24 cellular contexts compared by ENCODE assay signal in genomic region chr19:5895890-5896289, GRCh38. TPM values are rescaled to one million over a fixed set of nuclear protein-coding genes. Genes with fewer than 3 reads are reported as not detected.
DNase-seq lines count a peak whose midpoint lies in the region; ATAC-seq and TF ChIP-seq lines count a peak whose summit lies in the region.
"Had no signal": no experiment of that assay in that cellular context is flagged by ENCODE, and none has a peak within 500 bp of the region (broad histone marks: within the 10 kb centered on the region; RNA-seq: fewer than 3 reads in every experiment).

No MANE protein-coding gene starts in this region.

- H3K79me1 ChIP-seq in neuronal stem cell (ENCODE audit: low read depth, low read length), result peaks cover 10% of the 10 kb centered on the region

- H3K27ac ChIP-seq in cardiac muscle cell (peak overlapping the region; percentile 86), HEK293 (ENCODE audit: extremely low read depth, low read depth, low read length) (no peak overlapping the region), adrenal gland (peak overlapping the region; percentile 69 to 98 (median 75)), neuronal stem cell (replicated peaks; ENCODE audit: low read length) (no peak overlapping the region)

- H3K36me3 ChIP-seq in cardiac muscle cell, result peaks cover 10% of the 10 kb centered on the region
- H3K36me3 ChIP-seq in HEK293 (ENCODE audit: control insufficient read depth in 2 of 2, insufficient read depth in 1 of 2, low read length in 2 of 2), result peaks cover 0 to 42% of the 10 kb centered on the region in 2 experiments; a peak in 2 of 3 replicates
- H3K36me3 ChIP-seq in adrenal gland (replicated peaks in 1 of 2), result peaks cover 0 to 25% of the 10 kb centered on the region in 2 donors
- peaks cover 19 to 27% of the 10 kb centered on the region in 2 donors for H3K36me3 ChIP-seq in neuronal stem cell (replicated peaks in 1 of 2; ENCODE audit: control insufficient read depth in 2 of 2, insufficient read depth in 2 of 2, low read length in 2 of 2)

- peaks cover 27% of the 10 kb centered on the region for H3K4me1 ChIP-seq in cardiac muscle cell (ENCODE audit: low read depth)
- H3K4me1 ChIP-seq in HEK293 (ENCODE audit: control insufficient read depth, insufficient read depth, low read length), result no peaks in the 10 kb centered on the region; the same call in 1 of the 2 replicates
- peaks cover 19 to 48% of the 10 kb centered on the region in 2 donors for H3K4me1 ChIP-seq in adrenal gland (replicated peaks in 1 of 2)
- H3K4me1 ChIP-seq in neuronal stem cell (ENCODE audit: control insufficient read depth in 2 of 2, insufficient read depth in 1 of 2, low read depth in 1 of 2, low read length in 2 of 2), result peaks cover 3 to 5% of the 10 kb centered on the region in 2 donors

- H2BK15ac ChIP-seq in neuronal stem cell (ENCODE audit: low read length), result no peak overlapping the region

- DNase-seq in cardiac muscle cell (ENCODE audit: low read depth in 1 of 2, low spot score in 1 of 2) (no peak), cardiac septum (ENCODE audit: low spot score) (no peak), adrenal gland (peak; percentile 78 to 89 (median 83)), neuronal stem cell (ENCODE audit: low spot score) (no peak)
- DNase-seq: DMS153; DND-41; HCEC 1CT; NCI-H2029; NCI-H446 treated with DMSO at 0.1 percent for 48 hours; NCI-H526; NCI-H82; NK-92 treated with Interleukin-12 subunit alpha and Interleukin-12 subunit beta, amount 100 ng/mL, for 24 hours; PC-3; SHP77 had no signal

- H3K4me3 ChIP-seq in cardiac muscle cell, result no peak overlapping the region
- H3K4me3 ChIP-seq in HEK293 (ENCODE audit: low read depth, low read length), result no peak overlapping the region
- no peak overlapping the region for H3K4me3 ChIP-seq in adrenal gland
- no peak overlapping the region for H3K4me3 ChIP-seq in neuronal stem cell (ENCODE audit: low read length in 2 of 2)

- POLR2A ChIA-PET in HEK293 (lab: Yijun Ruan, JAX), result no interaction called here

- no peak overlapping the region for H2BK12ac ChIP-seq in neuronal stem cell (ENCODE audit: low read length)

- H2AK5ac ChIP-seq in neuronal stem cell (ENCODE audit: low read depth, low read length), result no peak overlapping the region

- no peak overlapping the region for H3K9ac ChIP-seq in neuronal stem cell (ENCODE audit: low read depth, low read length, poor library complexity)

- H3K18ac ChIP-seq in neuronal stem cell (ENCODE audit: low read length), result no peak overlapping the region

- WGBS in adrenal gland, 4 donors, result 39 to 71% (median 54%) methylated on average over 5 to 8 of the region's 8 CpGs
- WGBS in neuronal stem cell (ENCODE audit: extremely low coverage in 2 of 2, insufficient read length in 2 of 2, insufficient replicate concordance in 1 of 2), 2 donors, result no CpG with 5 or more reads among the region's 8 CpGs

- H3K9me3 ChIP-seq in cardiac muscle cell (ENCODE audit: low read depth) (no peaks in the 10 kb centered on the region), HEK293 (ENCODE audit: control insufficient read depth, insufficient read depth, low read depth, low read length) (no peaks in the 10 kb centered on the region), adrenal gland (replicated peaks in 1 of 3) (no peaks in the 10 kb centered on the region), neuronal stem cell (replicated peaks in 1 of 2; ENCODE audit: control insufficient read depth in 2 of 2, insufficient read depth in 1 of 2, low read depth in 1 of 2, low read length in 2 of 2) (no peaks in the 10 kb centered on the region)

- CTCF ChIA-PET in HEK293 (lab: Yijun Ruan, JAX), result interaction anchor here (0.8 kb wide), 1 partner anchor 92 kb away, joined by 6 read pairs; no protein-coding TSS in a partner anchor

- TF ChIP-seq CTCF in cardiac muscle cell (IDR thresholded peaks at IDR 0.05; ENCODE audit: low read depth, low read length) (no peak), HEK293 (tag by site-specific recombination; IDR thresholded peaks at IDR 0.05) (no peak), adrenal gland (IDR thresholded peaks at IDR 0.05) (no peak)

- H3K23ac ChIP-seq in neuronal stem cell (ENCODE audit: low read depth, low read length, poor library complexity), result peak overlapping the region; percentile 65

- H4K91ac ChIP-seq in neuronal stem cell (ENCODE audit: low read depth, low read length, poor library complexity), result no peak overlapping the region

- H3K4me2 ChIP-seq in neuronal stem cell (ENCODE audit: insufficient read depth, low read length, poor library complexity, severe bottlenecking), result no peak overlapping the region

- H2BK5ac ChIP-seq in neuronal stem cell (ENCODE audit: low read length), result no peak overlapping the region

- no peak overlapping the region for H2AFZ ChIP-seq in neuronal stem cell (ENCODE audit: low read length)

- H3K14ac ChIP-seq in neuronal stem cell (ENCODE audit: low read length), result no peak overlapping the region

- no peak overlapping the region for H3K4ac ChIP-seq in neuronal stem cell (ENCODE audit: low read length)

- TF ChIP-seq POLR2A in adrenal gland (IDR thresholded peaks at IDR 0.05), result no peak

- intact Hi-C loops in cardiac septum (cut with DNase I), result no loop called here
- intact Hi-C loops in adrenal gland (cut with DNase I), result no loop called here

- H3K27me3 ChIP-seq in cardiac muscle cell, result no peaks in the 10 kb centered on the region
- H3K27me3 ChIP-seq in adrenal gland, result no peaks in the 10 kb centered on the region
- H3K27me3 ChIP-seq in neuronal stem cell (ENCODE audit: control insufficient read depth in 3 of 3, insufficient read depth in 3 of 3, low read depth in 1 of 3, low read length in 3 of 3), result no peaks in the 10 kb centered on the region

- ATAC-seq in HG02571 (IDR thresholded peaks at IDR 0.05; ENCODE audit: unreplicated experiment), result no peak
- ATAC-seq in HG03442 (IDR thresholded peaks at IDR 0.05; ENCODE audit: unreplicated experiment), result no peak
- ATAC-seq: PC-3 had no signal

- no peak overlapping the region for H2BK120ac ChIP-seq in neuronal stem cell (ENCODE audit: low read depth, low read length)

- no peak overlapping the region for H4K8ac ChIP-seq in neuronal stem cell (ENCODE audit: low read depth, low read length)

TF ChIP-seq in HEK293, 187 proteins besides CTCF, POLR2A, EP300 and RAD21:
- TF ChIP-seq EGR2 (tag by site-specific recombination; IDR thresholded peaks at IDR 0.05; ENCODE audit: low read depth) (no peak), KLF8 (tag by site-specific recombination; IDR thresholded peaks at IDR 0.05) (no peak), GLI2 (tag by site-specific recombination; IDR thresholded peaks at IDR 0.05; ENCODE audit: borderline replicate concordance, low read depth) (no peak), ZNF623 (tag by site-specific recombination; IDR thresholded peaks at IDR 0.05) (peak; percentile 98), MZF1 (tag by site-specific recombination; IDR thresholded peaks at IDR 0.05; ENCODE audit: borderline replicate concordance) (no peak)

RNA-seq across cellular contexts. Expression of gene NDUFA11, which starts 7.7 kb away (rescaled TPM):
- 295 and 485 TPM in 2 replicates for total RNA-seq in cardiac muscle cell
- polyA plus RNA-seq in cardiac muscle cell, result 738 and 760 TPM in 2 replicates
- total RNA-seq in cardiac septum, result 414 TPM
- 100 to 1,000 TPM; 288 to 842 (median 387) TPM for total RNA-seq in adrenal gland
- polyA plus RNA-seq in adrenal gland, result 100 to 1,000 TPM; 300 to 856 (median 442) TPM
- polyA plus RNA-seq in neuronal stem cell (2013, experiment 1 of 2), result 244 TPM
- polyA plus RNA-seq in neuronal stem cell (2013, experiment 2 of 2), result 235 TPM

RNA-seq across cellular contexts. Expression of gene VMAC, which starts 8.8 kb away (rescaled TPM):
- 13.0 and 23.1 TPM in 2 replicates for total RNA-seq in cardiac muscle cell
- polyA plus RNA-seq in cardiac muscle cell, result 3.9 and 6.2 TPM in 2 replicates
- total RNA-seq in cardiac septum, result 2.4 TPM
- 10 to 100 TPM in 3 of 8 donors, 1 to 10 TPM in 5; 5.0 to 14.4 (median 8.8) TPM for total RNA-seq in adrenal gland
- polyA plus RNA-seq in adrenal gland, result 10 to 100 TPM in 1 of 3 donors, 1 to 10 TPM in 2; 3.5 to 15.6 (median 4.8) TPM
- polyA plus RNA-seq in neuronal stem cell (2013, experiment 1 of 2), result 2.7 TPM
- polyA plus RNA-seq in neuronal stem cell (2013, experiment 2 of 2), result 2.4 TPM

RNA-seq across cellular contexts. Expression of gene CAPS, which starts 18.2 kb away (rescaled TPM):
- total RNA-seq in cardiac muscle cell, result 14.4 and 23.6 TPM in 2 replicates
- 14.1 and 17.7 TPM in 2 replicates for polyA plus RNA-seq in cardiac muscle cell
- total RNA-seq in cardiac septum, result 2.7 TPM
- total RNA-seq in adrenal gland, result 100 to 1,000 TPM in 1 of 8 donors, 10 to 100 TPM in 6, 1 to 10 TPM in 1; 8.8 to 146 (median 19.2) TPM
- 100 to 1,000 TPM in 1 of 3 donors, 10 to 100 TPM in 1, 1 to 10 TPM in 1; 7.1 to 104 (median 75.9) TPM for polyA plus RNA-seq in adrenal gland
- polyA plus RNA-seq in neuronal stem cell (2013, experiment 1 of 2), result 3.0 TPM
- 3.0 TPM for polyA plus RNA-seq in neuronal stem cell (2013, experiment 2 of 2)

RNA-seq across cellular contexts. Expression of gene FUT5, which starts 25.6 kb away (rescaled TPM):
- total RNA-seq in cardiac muscle cell, result 1.5 TPM in 1 of 2 replicates, not detected in the other
- polyA plus RNA-seq in cardiac muscle cell, result 8.9 TPM in 1 of 2 replicates, not detected in the other
- not detected for total RNA-seq in cardiac septum
- not detected for total RNA-seq in adrenal gland
- polyA plus RNA-seq in adrenal gland, result not detected
- polyA plus RNA-seq in neuronal stem cell (2013, experiment 1 of 2), result 0.38 TPM
- polyA plus RNA-seq in neuronal stem cell (2013, experiment 2 of 2), result 0.39 TPM
- total RNA-seq: A172, H1, HT-29, LHCN-M2, MCF 10A, PC-3, SK-MEL-5 had no signal
- polyA plus RNA-seq: BJ, H1 had no signal

RNA-seq across cellular contexts. Expression of gene FUT3, which starts 44.6 kb away (rescaled TPM):
- total RNA-seq in cardiac muscle cell, result 0.14 and 3.8 TPM in 2 replicates
- polyA plus RNA-seq in cardiac muscle cell, result 0.92 TPM in 1 of 2 replicates, not detected in the other
- not detected for total RNA-seq in cardiac septum
- total RNA-seq in adrenal gland, result under 1 TPM in 2 of 8 donors, not detected in 6; 0.14 to 0.15 TPM
- polyA plus RNA-seq in adrenal gland, result under 1 TPM in 2 of 3 donors, not detected in 1; 0.16 to 0.20 TPM
- polyA plus RNA-seq in neuronal stem cell (2013, experiment 1 of 2), result 1.4 TPM
- polyA plus RNA-seq in neuronal stem cell (2013, experiment 2 of 2), result 1.3 TPM
- total RNA-seq: A172, LHCN-M2 had no signal
- polyA plus RNA-seq: BJ had no signal

Comparison
In these comparisons a context has a peak if more than half of its experiments do, and no peak if none do; other contexts are left out.
1. DNase-seq: peak in adrenal gland (7 of 7); none in cardiac muscle cell (0 of 2), cardiac septum (single experiment) and neuronal stem cell (single experiment).
2. H3K27ac ChIP-seq: peak in cardiac muscle cell (single experiment) and adrenal gland (5 of 5); none in HEK293 (single experiment) and neuronal stem cell (single experiment).